Comparison of ENCODE assay signal across 9 cellular contexts in genomic region chr2:64932327-64933216, GRCh38. TPM values are rescaled to one million over a fixed set of nuclear protein-coding genes. Genes with fewer than 3 reads are reported as not detected.
DNase-seq lines count a peak whose midpoint lies in the region; ATAC-seq and TF ChIP-seq lines count a peak whose summit lies in the region.
"Had no signal": no experiment of that assay in that cellular context is flagged by ENCODE, and none has a peak within 500 bp of the region (broad histone marks: within the 10 kb centered on the region; RNA-seq: fewer than 3 reads in every experiment).

No MANE protein-coding gene starts in this region.

- H3K4me2 ChIP-seq in BLaER1 = peak overlapping the region; percentile 39

- TF ChIP-seq CTCF in gastroesophageal sphincter (IDR thresholded peaks at IDR 0.05) = no peak

- H4K20me1 ChIP-seq in BLaER1 = no peaks in the 10 kb centered on the region

- ATAC-seq in GM19324 (IDR thresholded peaks at IDR 0.05; ENCODE audit: low FRiP score, unreplicated experiment) = peak; percentile 87
- ATAC-seq in HG03064 (IDR thresholded peaks at IDR 0.05; ENCODE audit: low read depth, unreplicated experiment) = peak; percentile 77
- ATAC-seq in gastroesophageal sphincter = no peak

- no peak overlapping the region for H3K27ac ChIP-seq in BLaER1
- no peak overlapping the region for H3K27ac ChIP-seq in gastroesophageal sphincter
- H3K27ac ChIP-seq: pancreas had no signal

- WGBS in gastroesophageal sphincter (ENCODE audit: low coverage in 1 of 2), 2 donors = 42 to 53% methylated on average over 4 to 8 of the region's 10 CpGs

- H3K4me3 ChIP-seq in BLaER1 = no peak overlapping the region
- H3K4me3 ChIP-seq in gastroesophageal sphincter = no peak overlapping the region
- H3K4me3 ChIP-seq: pancreas had no signal

- no peak for TF ChIP-seq POLR2A in gastroesophageal sphincter (IDR thresholded peaks at IDR 0.05)

- no peak overlapping the region for H3K9ac ChIP-seq in BLaER1

- H3K9me3 ChIP-seq in BLaER1 (peaks cover 15% of the 10 kb centered on the region), gastroesophageal sphincter (no peaks in the 10 kb centered on the region)
- H3K9me3 ChIP-seq: pancreas had no signal

- H3K4me1 ChIP-seq in BLaER1 (peaks cover 23% of the 10 kb centered on the region), gastroesophageal sphincter (no peaks in the 10 kb centered on the region)
- H3K4me1 ChIP-seq: pancreas had no signal

- no peaks in the 10 kb centered on the region for H3K36me3 ChIP-seq in BLaER1
- no peaks in the 10 kb centered on the region for H3K36me3 ChIP-seq in gastroesophageal sphincter
- H3K36me3 ChIP-seq: pancreas had no signal

- peak; percentile 88 for DNase-seq in OCI-M1 (lab: John Stamatoyannopoulos, UW)
- no peak for DNase-seq in SHP77 (lab: John Stamatoyannopoulos, UW)
- no peak for DNase-seq in NCI-H510A treated with DMSO at 0.1 percent for 48 hours (lab: John Stamatoyannopoulos, UW)
- DNase-seq in stimulated activated CD8-positive, alpha-beta memory T cell treated with anti-CD3 and anti-CD28 coated beads, Interleukin-4, amount 100 ng/mL, for 48 hours = no peak
- DNase-seq: pancreas had no signal

- no peak for TF ChIP-seq EP300 in gastroesophageal sphincter (IDR thresholded peaks at IDR 0.05)

- H3K27me3 ChIP-seq in BLaER1 (no peaks in the 10 kb centered on the region), gastroesophageal sphincter (no peaks in the 10 kb centered on the region)
- H3K27me3 ChIP-seq: pancreas had no signal

RNA-seq across cellular contexts. Expression of gene SLC1A4, which starts 56.6 kb away (rescaled TPM):
- total RNA-seq in gastroesophageal sphincter = 10 to 100 TPM in 3 of 4 donors, 1 to 10 TPM in 1; 9.0 to 13.8 (median 11.3) TPM
